In the genomic region with DNA sequence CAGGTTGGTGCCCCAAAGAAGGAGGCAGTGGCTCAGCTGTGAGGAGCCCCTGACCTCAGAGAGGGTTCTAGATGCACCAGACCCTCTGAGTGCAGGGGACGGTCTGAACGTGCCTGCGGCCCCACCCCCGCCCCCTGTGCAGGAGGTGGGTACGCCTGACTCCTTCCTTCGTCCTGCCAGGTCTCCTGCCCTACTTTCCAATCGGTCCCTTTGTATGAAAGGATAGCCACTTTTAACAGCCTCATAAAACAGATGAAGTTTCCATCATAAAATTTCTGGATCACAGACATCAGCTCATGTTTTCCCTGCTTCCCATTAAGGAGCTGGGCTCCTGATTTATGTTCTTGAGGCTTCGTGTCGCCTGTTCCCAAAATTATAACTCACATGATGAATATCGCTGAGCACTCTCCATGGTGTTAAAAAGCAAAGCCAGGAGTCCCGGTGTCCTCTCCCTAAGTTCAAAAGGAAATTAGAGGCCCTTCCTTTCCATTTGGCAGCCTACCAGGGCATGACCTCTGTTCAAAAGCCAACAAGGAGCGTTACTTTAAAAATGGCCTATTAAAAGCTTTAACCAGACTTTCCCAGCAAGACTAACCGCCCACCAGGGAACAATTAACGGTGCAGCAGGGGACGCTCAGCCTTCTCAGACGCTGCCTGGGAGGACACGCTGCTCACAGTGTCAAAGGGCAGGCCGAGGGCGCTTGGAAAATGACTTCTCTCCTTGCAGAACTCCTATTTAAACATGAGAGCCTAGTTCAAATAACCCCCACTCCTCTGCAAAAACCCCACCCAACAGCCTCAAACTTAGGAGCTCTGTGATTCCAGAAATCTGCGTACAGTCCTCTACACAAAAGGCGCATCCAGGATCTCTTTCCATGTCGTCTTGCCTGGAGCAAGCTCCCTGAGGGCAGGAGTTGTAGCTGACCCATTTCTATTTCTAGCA, we compare ENCODE assay signal across 11 cellular contexts.
DNase-seq lines count a peak whose midpoint lies in the region; ATAC-seq and TF ChIP-seq lines count a peak whose summit lies in the region.
"Had no signal": no experiment of that assay in that cellular context is flagged by ENCODE, and none has a peak within 500 bp of the region (broad histone marks: within the 10 kb centered on the region; RNA-seq: fewer than 3 reads in every experiment).

No MANE protein-coding gene starts in this region.

- peaks cover 3% of the 10 kb centered on the region for H3K36me3 Mint-ChIP-seq in CD4-positive, CD25-positive, alpha-beta regulatory T cell
- H3K36me3 Mint-ChIP-seq in HFFc6 (ENCODE audit: low read depth) (peaks cover 19% of the 10 kb centered on the region), endodermal cell (ENCODE audit: low read depth) (peaks cover 10% of the 10 kb centered on the region), neural crest cell (ENCODE audit: low read depth) (peaks cover 4% of the 10 kb centered on the region), osteocyte (ENCODE audit: unreplicated experiment) (peaks cover 11% of the 10 kb centered on the region)

- peaks cover 6% of the 10 kb centered on the region for H3K27me3 Mint-ChIP-seq in CD4-positive, CD25-positive, alpha-beta regulatory T cell
- H3K27me3 Mint-ChIP-seq in HFFc6 (ENCODE audit: insufficient read depth) (peaks cover 59% of the 10 kb centered on the region), endodermal cell (ENCODE audit: insufficient read depth) (peaks cover 2% of the 10 kb centered on the region), neural crest cell (ENCODE audit: low read depth) (peaks cover 2% of the 10 kb centered on the region), osteocyte (ENCODE audit: unreplicated experiment) (no peaks in the 10 kb centered on the region)

- H3K4me1 Mint-ChIP-seq in CD4-positive, CD25-positive, alpha-beta regulatory T cell, result peaks cover 5 to 33% (median 15%) of the 10 kb centered on the region in 4 donors
- no peaks in the 10 kb centered on the region; the same call in 1 of the 2 replicates for H3K4me1 Mint-ChIP-seq in HFFc6 (ENCODE audit: low read depth)
- H3K4me1 Mint-ChIP-seq in endodermal cell, result peaks cover 4% of the 10 kb centered on the region
- peaks cover 20% of the 10 kb centered on the region for H3K4me1 Mint-ChIP-seq in neural crest cell
- peaks cover 5% of the 10 kb centered on the region for H3K4me1 Mint-ChIP-seq in osteocyte (ENCODE audit: unreplicated experiment)

- WGBS in endodermal cell (ENCODE audit: insufficient coverage in 1 of 2, insufficient read length in 1 of 2), 2 experiments, result 80 to 88% methylated on average over 14 to 22 of the region's 22 CpGs

- peak overlapping the region; percentile 70 to 94 (median 83) for H3K27ac Mint-ChIP-seq in CD4-positive, CD25-positive, alpha-beta regulatory T cell
- H3K27ac Mint-ChIP-seq in HFFc6 (peak overlapping the region; percentile 40; the same call in 1 of the 2 replicates), endodermal cell (no peak overlapping the region), neural crest cell (ENCODE audit: unreplicated experiment) (peak overlapping the region; percentile 60), osteocyte (ENCODE audit: unreplicated experiment) (no peak overlapping the region)

- H3K27ac ChIP-seq in CD4-positive, CD25-positive, alpha-beta regulatory T cell (ENCODE audit: insufficient read depth, low read length, poor library complexity, severe bottlenecking), result no peak overlapping the region
- peak overlapping the region; percentile 0 for H3K27ac ChIP-seq in endodermal cell (ENCODE audit: low read depth, low read length)

- peak overlapping the region in 1 of 4 donors; percentile 54 for H3K4me3 Mint-ChIP-seq in CD4-positive, CD25-positive, alpha-beta regulatory T cell
- H3K4me3 Mint-ChIP-seq in HFFc6 (peak overlapping the region; percentile 34; the same call in 1 of the 2 replicates), endodermal cell (no peak overlapping the region), neural crest cell (peak overlapping the region; percentile 17), osteocyte (ENCODE audit: unreplicated experiment) (no peak overlapping the region)

- no peaks in the 10 kb centered on the region for H3K9me3 Mint-ChIP-seq in CD4-positive, CD25-positive, alpha-beta regulatory T cell
- H3K9me3 Mint-ChIP-seq in HFFc6 (peaks cover 4% of the 10 kb centered on the region; the same call in 1 of the 2 replicates), endodermal cell (no peaks in the 10 kb centered on the region), neural crest cell (no peaks in the 10 kb centered on the region), osteocyte (ENCODE audit: unreplicated experiment) (no peaks in the 10 kb centered on the region)

- no peak overlapping the region for H3K4me3 ChIP-seq in CD4-positive, CD25-positive, alpha-beta regulatory T cell (ENCODE audit: low read depth, low read length)
- no peak overlapping the region for H3K4me3 ChIP-seq in endodermal cell (ENCODE audit: low read length)

- no peak overlapping the region for H3K9ac ChIP-seq in endodermal cell (ENCODE audit: extremely low read depth, low read length, poor library complexity, severe bottlenecking)

- peaks cover 17% of the 10 kb centered on the region for H3K4me1 ChIP-seq in CD4-positive, CD25-positive, alpha-beta regulatory T cell (ENCODE audit: control insufficient read depth, insufficient read depth, low read length, poor library complexity, severe bottlenecking)
- no peaks in the 10 kb centered on the region for H3K4me1 ChIP-seq in endodermal cell (ENCODE audit: control insufficient read depth, insufficient read depth, low read length)

- no peak for DNase-seq in CD4-positive, CD25-positive, alpha-beta regulatory T cell
- no peak for DNase-seq in HFFc6
- no peak for DNase-seq in endodermal cell
- DNase-seq in neural crest cell (ENCODE audit: low read depth, low spot score), result peak; percentile 22
- DNase-seq in stimulated activated CD4-positive, alpha-beta T cell treated with anti-CD3 and anti-CD28 coated beads, Interleukin-2, amount 100 ng/mL, for 24 hours, result no peak
- no peak for DNase-seq in osteocyte (ENCODE audit: extremely low spot score, unreplicated experiment)
- DNase-seq: COR-L47, midbrain, NCI-H1105 treated with DMSO at 0.1 percent for 48 hours, NCI-H446 treated with DMSO at 0.1 percent for 48 hours had no signal

- no peaks in the 10 kb centered on the region for H3K27me3 ChIP-seq in CD4-positive, CD25-positive, alpha-beta regulatory T cell (ENCODE audit: control insufficient read depth, insufficient read depth, low read length)
- H3K27me3 ChIP-seq in endodermal cell (ENCODE audit: control insufficient read depth, insufficient read depth, low read length, poor library complexity, severe bottlenecking), result no peaks in the 10 kb centered on the region

- no peaks in the 10 kb centered on the region for H3K9me3 ChIP-seq in CD4-positive, CD25-positive, alpha-beta regulatory T cell (ENCODE audit: control insufficient read depth in 2 of 2, low read length in 2 of 2)
- H3K9me3 ChIP-seq in endodermal cell (ENCODE audit: control insufficient read depth, low read length), result no peaks in the 10 kb centered on the region

- TF ChIP-seq CTCF in HFFc6 (IDR thresholded peaks at IDR 0.05), result no peak
- no peak for TF ChIP-seq CTCF in endodermal cell (conservative IDR thresholded peaks at IDR 0.05)
- no peak for TF ChIP-seq CTCF in neural crest cell (conservative IDR thresholded peaks at IDR 0.05)
- TF ChIP-seq CTCF in osteocyte (IDR thresholded peaks at IDR 0.05), result no peak

- no peak for ATAC-seq in CD4-positive, CD25-positive, alpha-beta regulatory T cell (ENCODE audit: low read depth in 2 of 2)
- no peak for ATAC-seq in GM18870 (IDR thresholded peaks at IDR 0.05; ENCODE audit: unreplicated experiment)

- no peaks in the 10 kb centered on the region for H3K36me3 ChIP-seq in CD4-positive, CD25-positive, alpha-beta regulatory T cell (ENCODE audit: control insufficient read depth, insufficient read depth, low read length)
- H3K36me3 ChIP-seq in endodermal cell (ENCODE audit: control insufficient read depth, insufficient read depth, low read length), result peaks cover 27% of the 10 kb centered on the region

Comparison
In these comparisons a context has a peak if more than half of its experiments do, and no peak if none do; other contexts are left out.
1. H3K27ac Mint-ChIP-seq: peak in CD4-positive, CD25-positive, alpha-beta regulatory T cell (3 of 3), HFFc6 (single experiment) and neural crest cell (single experiment); none in endodermal cell (single experiment) and osteocyte (single experiment).
2. H3K4me3 Mint-ChIP-seq: peak in HFFc6 (single experiment) and neural crest cell (single experiment); none in endodermal cell (single experiment) and osteocyte (single experiment).